22 cellular contexts compared by ENCODE assay signal in the genomic region with DNA sequence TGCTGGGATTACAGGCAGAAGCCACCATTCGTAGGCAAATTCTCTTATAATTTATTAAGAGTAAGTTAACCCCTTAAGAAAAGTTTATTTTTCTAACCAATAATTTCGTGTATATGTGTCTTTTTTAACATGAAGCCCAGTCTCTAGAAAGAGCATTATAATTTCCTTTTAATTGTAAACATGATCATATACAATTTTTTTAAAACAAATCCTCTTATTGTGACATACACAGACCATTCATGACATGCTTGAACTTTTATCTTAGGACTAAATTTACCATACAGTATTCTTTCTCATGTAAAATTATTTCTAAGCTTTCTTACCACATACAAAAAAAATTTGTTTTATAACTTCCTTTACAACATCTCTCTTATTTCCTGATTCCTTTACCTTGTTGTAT. TPM values are rescaled to one million over a fixed set of nuclear protein-coding genes. Genes with fewer than 3 reads are reported as not detected.
"Had no signal": no experiment of that assay in that cellular context is flagged by ENCODE, and none has a peak within 500 bp of the region (broad histone marks: within the 10 kb centered on the region; RNA-seq: fewer than 3 reads in every experiment).

No MANE protein-coding gene starts in this region.

- H3K27me3 Mint-ChIP-seq: activated B cell treated with CpG ODN at 0.5 μM for 24 hours; activated CD8-positive, alpha-beta T cell treated with anti-CD3 and anti-CD28 coated beads for 36 hours; activated naive CD8-positive, alpha-beta T cell treated with anti-CD3 and anti-CD28 coated beads for 36 hours; memory B cell had no signal

- H3K9me3 Mint-ChIP-seq: natural killer cell had no signal

- H3K4me3 ChIP-seq: body of pancreas, colonic mucosa, esophagus squamous epithelium, stomach, testis, upper lobe of left lung had no signal

- H3K27ac Mint-ChIP-seq: activated B cell treated with CpG ODN at 0.5 μM for 24 hours; activated CD8-positive, alpha-beta T cell treated with anti-CD3 and anti-CD28 coated beads for 36 hours; activated naive CD8-positive, alpha-beta T cell treated with anti-CD3 and anti-CD28 coated beads for 36 hours; activated T-cell treated with anti-CD3 and anti-CD28 coated beads, Interleukin-2, amount 50 U/mL, for 72 hours; memory B cell; natural killer cell had no signal

- DNase-seq: activated B cell treated with CpG ODN at 0.5 μM for 24 hours; activated CD4-positive, alpha-beta T cell treated with anti-CD3 and anti-CD28 coated beads for 48 hours; activated CD8-positive, alpha-beta T cell treated with anti-CD3 and anti-CD28 coated beads for 36 hours; activated gamma-delta T cell treated with Interleukin-2 at 50 U/mL for 16 hours; activated naive CD8-positive, alpha-beta T cell treated with anti-CD3 and anti-CD28 coated beads for 36 hours; activated T-cell treated with anti-CD3 and anti-CD28 coated beads, Interleukin-2, amount 50 U/mL, for 72 hours; amygdala; body of pancreas; caudate nucleus; colonic mucosa; esophagus squamous epithelium; foreskin fibroblast; left ventricle myocardium superior; natural killer cell; stimulated activated CD4-positive, alpha-beta T cell treated with anti-CD3 and anti-CD28 coated beads, Interleukin-12 subunit alpha, Interleukin-12 subunit beta, amount 100 ng/mL, for 4 hours; stimulated activated CD4-positive, alpha-beta T cell treated with anti-CD3 and anti-CD28 coated beads, Interleukin-2, amount 100 ng/mL, for 24 hours; stomach; testis; upper lobe of left lung had no signal

- H3K36me3 Mint-ChIP-seq: natural killer cell had no signal

- H3K4me3 Mint-ChIP-seq: activated B cell treated with CpG ODN at 0.5 μM for 24 hours; activated CD8-positive, alpha-beta T cell treated with anti-CD3 and anti-CD28 coated beads for 36 hours; activated naive CD8-positive, alpha-beta T cell treated with anti-CD3 and anti-CD28 coated beads for 36 hours; activated T-cell treated with anti-CD3 and anti-CD28 coated beads, Interleukin-2, amount 50 U/mL, for 72 hours; memory B cell; natural killer cell had no signal

RNA-seq across cellular contexts. Expression of gene KIAA0319, which starts 27.6 kb away (rescaled TPM):
- total RNA-seq: kidney epithelial cell, left ventricle myocardium superior, renal cortical epithelial cell had no signal
